In the genomic region with DNA sequence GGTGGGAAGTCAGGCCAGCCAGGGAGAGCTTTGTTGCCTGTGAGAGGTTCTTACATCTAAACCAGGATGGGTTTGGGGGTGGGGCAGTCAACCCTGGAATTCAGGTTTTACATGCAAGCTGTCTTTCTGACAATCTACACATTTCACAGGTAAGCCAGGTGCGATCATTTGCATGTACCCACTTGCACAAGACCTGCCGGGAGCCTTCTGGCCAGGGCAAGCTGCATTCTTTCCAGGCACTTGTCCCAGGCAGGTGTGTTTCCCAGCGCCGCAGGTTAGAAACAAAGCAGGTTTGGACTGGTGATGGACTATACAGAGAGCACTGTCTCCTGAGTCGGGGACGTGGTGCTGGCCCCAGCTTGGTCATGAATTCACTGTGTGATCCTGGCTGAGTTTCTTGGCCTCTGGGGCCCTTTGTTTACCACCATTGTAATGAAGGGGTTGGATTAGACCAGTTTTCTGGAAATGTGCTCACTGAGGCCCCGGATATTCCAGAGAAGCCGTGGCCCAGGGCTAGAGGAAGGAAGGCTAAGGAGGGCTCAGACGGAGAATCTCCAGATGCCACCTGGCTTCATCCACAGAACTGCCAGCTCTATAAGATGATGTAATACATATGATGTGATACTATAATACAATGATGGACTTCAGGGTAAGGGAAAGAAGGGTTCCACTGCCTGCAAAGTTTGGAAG, we compare ENCODE assay signal across 13 cellular contexts.
A peak's percentile ranks its signal among the peaks of the same experiment; 100 is the strongest.
DNase-seq lines count a peak whose midpoint lies in the region; ATAC-seq and TF ChIP-seq lines count a peak whose summit lies in the region.
"Had no signal": no experiment of that assay in that cellular context is flagged by ENCODE, and none has a peak within 500 bp of the region (broad histone marks: within the 10 kb centered on the region; RNA-seq: fewer than 3 reads in every experiment).

No MANE protein-coding gene starts in this region.

- 82% methylated on average over 9 of the region's 9 CpGs for WGBS in hepatocyte (ENCODE audit: low lambda C conversion rate, missing lambda C conversion rate)

- H3K79me2 ChIP-seq in hepatocyte, result no peaks in the 10 kb centered on the region

- H3K4me1 ChIP-seq in hepatocyte (ENCODE audit: insufficient read depth) (peaks cover 36% of the 10 kb centered on the region), rectal smooth muscle tissue (ENCODE audit: control insufficient read depth, insufficient read depth, low read length) (peaks cover 52% of the 10 kb centered on the region)

- H3K27me3 ChIP-seq in hepatocyte, result no peaks in the 10 kb centered on the region
- no peaks in the 10 kb centered on the region for H3K27me3 ChIP-seq in rectal smooth muscle tissue (ENCODE audit: control insufficient read depth, insufficient read depth, low read length)

- H3K27ac ChIP-seq in hepatocyte (peak overlapping the region; percentile 62), rectal smooth muscle tissue (ENCODE audit: low read depth, low read length) (peak overlapping the region; percentile 99)

- H3K9me3 ChIP-seq in hepatocyte (ENCODE audit: low read depth), result no peaks in the 10 kb centered on the region

- no peak for TF ChIP-seq CTCF in hepatocyte (IDR thresholded peaks at IDR 0.05; ENCODE audit: poor library complexity)

- no peak for TF ChIP-seq POLR2A in GM18505 (IDR thresholded peaks at IDR 0.05; ENCODE audit: borderline replicate concordance, extremely low read depth, insufficient read depth, insufficient read length)

- ATAC-seq in HG03432 (IDR thresholded peaks at IDR 0.05; ENCODE audit: unreplicated experiment) (no peak), GM18505 (IDR thresholded peaks at IDR 0.05; ENCODE audit: unreplicated experiment) (no peak), HG03354 (IDR thresholded peaks at IDR 0.05; ENCODE audit: poor library complexity, severe bottlenecking, unreplicated experiment) (no peak)
- ATAC-seq: T-cell had no signal

- no peaks in the 10 kb centered on the region for H4K20me1 ChIP-seq in hepatocyte (ENCODE audit: insufficient read depth, poor library complexity, severe bottlenecking)

- H2AFZ ChIP-seq in hepatocyte, result no peak overlapping the region

- no peak overlapping the region for H3K4me2 ChIP-seq in hepatocyte

- H3K9me2 ChIP-seq in hepatocyte (replicated peaks; ENCODE audit: insufficient read depth), result no peaks in the 10 kb centered on the region

- no peak overlapping the region for H3K4me3 ChIP-seq in hepatocyte
- no peak overlapping the region for H3K4me3 ChIP-seq in rectal smooth muscle tissue (ENCODE audit: low read length)

- DNase-seq in HPDE6-E6E7 (ENCODE audit: extremely low spot score) (peak; percentile 55), NCI-H526 (lab: John Stamatoyannopoulos, UW) (peak; percentile 91), hepatocyte (ENCODE audit: low spot score) (peak; percentile 54), pons (ENCODE audit: low spot score) (no peak)
- DNase-seq: activated CD4-positive, alpha-beta T cell treated with anti-CD3 and anti-CD28 coated beads, Interleukin-2, amount 10 ng/mL, durations not matched to agents 7 days and 5 days; activated effector memory CD4-positive, alpha-beta T cell treated with anti-CD3 and anti-CD28 coated beads, Interleukin-2, amount 50 U/mL, for 16 hours; NCI-H1048; stimulated activated naive CD4-positive, alpha-beta T cell; T-cell had no signal

- no peak overlapping the region for H3K9ac ChIP-seq in rectal smooth muscle tissue (ENCODE audit: low read length)

- no peaks in the 10 kb centered on the region for H3K36me3 ChIP-seq in hepatocyte (replicated peaks; ENCODE audit: insufficient read depth, low read depth)
- H3K36me3 ChIP-seq in rectal smooth muscle tissue (ENCODE audit: control insufficient read depth, insufficient read depth, low read length), result no peaks in the 10 kb centered on the region
